1 cellular context compared by ENCODE assay signal in the genomic region with DNA sequence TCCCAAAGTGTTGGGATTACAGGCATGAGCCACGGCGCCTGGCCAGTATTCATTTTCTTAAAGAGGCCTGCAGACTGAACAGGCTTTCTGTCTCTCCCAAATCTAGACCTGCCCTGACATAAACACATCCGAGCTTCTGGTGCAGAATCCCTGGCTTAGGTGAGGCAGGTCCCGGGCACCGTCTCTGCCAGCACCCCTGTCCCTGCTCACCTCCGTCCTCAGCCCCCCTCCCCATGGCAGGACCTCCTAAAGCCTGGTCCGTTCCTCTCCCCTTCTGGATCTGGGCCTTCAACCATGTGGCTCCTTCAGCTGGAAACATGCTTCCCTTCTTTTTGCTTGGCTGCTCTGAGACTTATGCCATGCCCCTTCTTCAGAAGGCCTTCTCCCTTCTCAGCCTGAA.
TF ChIP-seq lines count a peak whose summit lies in the region.

No MANE protein-coding gene starts in this region.

TF ChIP-seq in WTC11, 78 proteins besides CTCF, POLR2A, EP300 and RAD21 (continued from another document):
- TF ChIP-seq STAT6 (CRISPR knock-in tag; conservative IDR thresholded peaks at IDR 0.05; ENCODE audit: low read depth) (no peak), JAZF1 (CRISPR knock-in tag; IDR thresholded peaks at IDR 0.05) (no peak), ELF4 (CRISPR knock-in tag; IDR thresholded peaks at IDR 0.05; ENCODE audit: low read depth) (no peak)
- TF ChIP-seq, protein P1, sequence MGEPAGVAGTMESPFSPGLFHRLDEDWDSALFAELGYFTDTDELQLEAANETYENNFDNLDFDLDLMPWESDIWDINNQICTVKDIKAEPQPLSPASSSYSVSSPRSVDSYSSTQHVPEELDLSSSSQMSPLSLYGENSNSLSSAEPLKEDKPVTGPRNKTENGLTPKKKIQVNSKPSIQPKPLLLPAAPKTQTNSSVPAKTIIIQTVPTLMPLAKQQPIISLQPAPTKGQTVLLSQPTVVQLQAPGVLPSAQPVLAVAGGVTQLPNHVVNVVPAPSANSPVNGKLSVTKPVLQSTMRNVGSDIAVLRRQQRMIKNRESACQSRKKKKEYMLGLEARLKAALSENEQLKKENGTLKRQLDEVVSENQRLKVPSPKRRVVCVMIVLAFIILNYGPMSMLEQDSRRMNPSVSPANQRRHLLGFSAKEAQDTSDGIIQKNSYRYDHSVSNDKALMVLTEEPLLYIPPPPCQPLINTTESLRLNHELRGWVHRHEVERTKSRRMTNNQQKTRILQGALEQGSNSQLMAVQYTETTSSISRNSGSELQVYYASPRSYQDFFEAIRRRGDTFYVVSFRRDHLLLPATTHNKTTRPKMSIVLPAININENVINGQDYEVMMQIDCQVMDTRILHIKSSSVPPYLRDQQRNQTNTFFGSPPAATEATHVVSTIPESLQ (CRISPR knock-in tag; IDR thresholded peaks at IDR 0.05) = no peak
- TF ChIP-seq, protein P2, sequence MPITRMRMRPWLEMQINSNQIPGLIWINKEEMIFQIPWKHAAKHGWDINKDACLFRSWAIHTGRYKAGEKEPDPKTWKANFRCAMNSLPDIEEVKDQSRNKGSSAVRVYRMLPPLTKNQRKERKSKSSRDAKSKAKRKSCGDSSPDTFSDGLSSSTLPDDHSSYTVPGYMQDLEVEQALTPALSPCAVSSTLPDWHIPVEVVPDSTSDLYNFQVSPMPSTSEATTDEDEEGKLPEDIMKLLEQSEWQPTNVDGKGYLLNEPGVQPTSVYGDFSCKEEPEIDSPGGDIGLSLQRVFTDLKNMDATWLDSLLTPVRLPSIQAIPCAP (CRISPR knock-in tag; IDR thresholded peaks at IDR 0.05) = no peak
